ENCODE assay signal across 10 cellular contexts in genomic region chr11:76074178-76075112, GRCh38.
DNase-seq lines count a peak whose midpoint lies in the region.
"Had no signal": no experiment of that assay in that cellular context is flagged by ENCODE, and none has a peak within 500 bp of the region (broad histone marks: within the 10 kb centered on the region; RNA-seq: fewer than 3 reads in every experiment).

No MANE protein-coding gene starts in this region.

- H2AK5ac ChIP-seq in mesendoderm (ENCODE audit: low read length): no peak overlapping the region

- H3K4me2 ChIP-seq in mesendoderm (ENCODE audit: low read length): no peak overlapping the region

- H3K9ac ChIP-seq in adipocyte (ENCODE audit: low read length) (peak overlapping the region; percentile 42), mesendoderm (ENCODE audit: low read length) (no peak overlapping the region)

- no peak overlapping the region for H2AFZ ChIP-seq in ACC112 (ENCODE audit: low read length, unreplicated experiment)

- no peaks in the 10 kb centered on the region for H3K27me3 ChIP-seq in ACC112 (ENCODE audit: insufficient read depth, low read length)
- no peaks in the 10 kb centered on the region for H3K27me3 ChIP-seq in adipocyte (replicated peaks; ENCODE audit: control insufficient read depth, insufficient read depth, low read length)
- H3K27me3 ChIP-seq in mesendoderm (ENCODE audit: insufficient read depth, low read length, poor library complexity): no peaks in the 10 kb centered on the region

- H3K56ac ChIP-seq in mesendoderm (ENCODE audit: low read length): no peak overlapping the region

- no peaks in the 10 kb centered on the region for H3K79me1 ChIP-seq in mesendoderm (ENCODE audit: low read length)

- DNase-seq in HS-5 (ENCODE audit: low read depth) (peak; percentile 49), adipocyte (ENCODE audit: low read depth) (peak; percentile 70), hepatic stellate cell (ENCODE audit: low spot score) (peak; percentile 21), mesendoderm (no peak), UCSD-AML1 (lab: John Stamatoyannopoulos, UW; ENCODE audit: unreplicated experiment) (no peak), COLO829 (ENCODE audit: low spot score) (no peak)
- DNase-seq in activated CD4-positive, alpha-beta T cell treated with anti-CD3 and anti-CD28 coated beads for 4 hours: no peak
- DNase-seq: NCI-H82 had no signal

- H3K27ac ChIP-seq in ACC112 (ENCODE audit: low read depth, low read length) (peak overlapping the region; percentile 85), mesendoderm (ENCODE audit: low read depth, low read length) (no peak overlapping the region)
- H3K27ac ChIP-seq: C4-2B had no signal

- no peaks in the 10 kb centered on the region for H3K9me3 ChIP-seq in adipocyte (ENCODE audit: control insufficient read depth, low read length)

- no peak overlapping the region for H4K5ac ChIP-seq in mesendoderm (ENCODE audit: low read length)

- H4K8ac ChIP-seq in mesendoderm (ENCODE audit: low read depth, low read length): no peak overlapping the region

- WGBS in mesendoderm (ENCODE audit: extremely low coverage, insufficient coverage, low lambda C conversion rate): no CpG with 5 or more reads among the region's 1 CpG

- H3K36me3 ChIP-seq in ACC112 (ENCODE audit: insufficient read depth, low read length) (peaks cover 7% of the 10 kb centered on the region; the same call in 1 of the 2 replicates), adipocyte (ENCODE audit: control insufficient read depth, insufficient read depth, low read length, severe bottlenecking) (no peaks in the 10 kb centered on the region), mesendoderm (ENCODE audit: control insufficient read depth, insufficient read depth, low read length) (no peaks in the 10 kb centered on the region)

- H3K4me3 ChIP-seq in ACC112 (ENCODE audit: low read depth, low read length) (peak overlapping the region; percentile 18; the same call in 1 of the 2 replicates), adipocyte (ENCODE audit: low read length) (peak overlapping the region; percentile 39), mesendoderm (ENCODE audit: low read length) (no peak overlapping the region)

- H3K4ac ChIP-seq in mesendoderm (ENCODE audit: low read depth, low read length): no peak overlapping the region

- H3K18ac ChIP-seq in mesendoderm (ENCODE audit: low read length): no peak overlapping the region

- H2BK15ac ChIP-seq in mesendoderm (replicated peaks; ENCODE audit: low read depth): no peak overlapping the region

- H2BK120ac ChIP-seq in mesendoderm (ENCODE audit: low read depth, low read length): no peak overlapping the region

- H2BK5ac ChIP-seq in mesendoderm (ENCODE audit: low read length): no peak overlapping the region

- no peaks in the 10 kb centered on the region for H3K79me2 ChIP-seq in ACC112 (ENCODE audit: control insufficient read depth, insufficient read depth, low read length, unreplicated experiment)
- no peaks in the 10 kb centered on the region for H3K79me2 ChIP-seq in mesendoderm (ENCODE audit: control insufficient read depth, insufficient read depth, low read length)

- no peak overlapping the region for H3K23ac ChIP-seq in mesendoderm (ENCODE audit: low read length)

- H3K4me1 ChIP-seq in ACC112 (ENCODE audit: control insufficient read depth, insufficient read depth, low read length, unreplicated experiment) (peaks cover 40% of the 10 kb centered on the region), adipocyte (ENCODE audit: control insufficient read depth, insufficient read depth, low read length) (peaks cover 44% of the 10 kb centered on the region), mesendoderm (ENCODE audit: control insufficient read depth, low read depth, low read length) (no peaks in the 10 kb centered on the region)

Comparison
In these comparisons a context has a peak if more than half of its experiments do, and no peak if none do; other contexts are left out.
1. DNase-seq: peak in HS-5 (single experiment), adipocyte (single experiment) and hepatic stellate cell (single experiment); none in activated CD4-positive, alpha-beta T cell treated with anti-CD3 and anti-CD28 coated beads for 4 hours (0 of 2), mesendoderm (single experiment), UCSD-AML1 (single experiment) and COLO829 (single experiment).